In genomic region chr6:104218132-104218531, GRCh38 we compare ENCODE assay signal across 18 cellular contexts.
DNase-seq lines count a peak whose midpoint lies in the region; TF ChIP-seq lines count a peak whose summit lies in the region.
"Had no signal": no experiment of that assay in that cellular context is flagged by ENCODE, and none has a peak within 500 bp of the region (broad histone marks: within the 10 kb centered on the region; RNA-seq: fewer than 3 reads in every experiment).

No MANE protein-coding gene starts in this region.

- H3K4me2 ChIP-seq in SK-N-SH, result no peak overlapping the region
- H3K4me2 ChIP-seq in mammary epithelial cell (ENCODE audit: insufficient read depth, low read depth, low read length), result no peak overlapping the region
- H3K4me2 ChIP-seq: KMS-11 had no signal

- no peaks in the 10 kb centered on the region for H3K9me2 ChIP-seq in SK-N-SH

- H3K4me1 ChIP-seq in breast epithelium, result no peaks in the 10 kb centered on the region
- H3K4me1 ChIP-seq in SK-N-SH (ENCODE audit: control insufficient read depth in 1 of 2, insufficient read depth in 2 of 2, low read depth in 1 of 2, low read length in 1 of 2), result no peaks in the 10 kb centered on the region; a peak in 1 of 4 replicates
- no peaks in the 10 kb centered on the region for H3K4me1 ChIP-seq in mammary epithelial cell (ENCODE audit: insufficient read depth, low read length)
- H3K4me1 ChIP-seq: SJSA1 had no signal

- H3K4me1 Mint-ChIP-seq in MCF 10A (ENCODE audit: insufficient read depth, unreplicated experiment), result peaks cover 19% of the 10 kb centered on the region
- no peaks in the 10 kb centered on the region for H3K4me1 Mint-ChIP-seq in activated CD4-positive, alpha-beta T cell treated with anti-CD3 and anti-CD28 coated beads, Interleukin-2, amount 10 ng/mL, durations not matched to agents 24 days and 14 days
- H3K4me1 Mint-ChIP-seq: CD4-positive, alpha-beta memory T cell had no signal

- no peak for TF ChIP-seq RAD21 in SK-N-SH (IDR thresholded peaks at IDR 0.05; ENCODE audit: low read length)

- BruUV-seq in MCF 10A (replicated peaks; lab: Mats Ljungman, UMichigan) (no TSS peak), mammary epithelial cell (replicated peaks; lab: Mats Ljungman, UMichigan) (no TSS peak)

- H4K20me1 ChIP-seq in SK-N-SH (ENCODE audit: insufficient read depth) (no peaks in the 10 kb centered on the region), mammary epithelial cell (ENCODE audit: insufficient read depth, low read length) (no peaks in the 10 kb centered on the region)

- H3K9me3 Mint-ChIP-seq in MCF 10A (ENCODE audit: unreplicated experiment), result no peaks in the 10 kb centered on the region
- H3K9me3 Mint-ChIP-seq in activated CD4-positive, alpha-beta T cell treated with anti-CD3 and anti-CD28 coated beads, Interleukin-2, amount 10 ng/mL, durations not matched to agents 24 days and 14 days, result no peaks in the 10 kb centered on the region

- 5% methylated on average over 3 of the region's 3 CpGs for WGBS in SK-N-SH (ENCODE audit: low lambda C conversion rate)
- WGBS in mammary epithelial cell (ENCODE audit: low coverage, missing lambda C conversion rate), result 4% methylated on average over 3 of the region's 3 CpGs

- no peaks in the 10 kb centered on the region for H3K36me3 Mint-ChIP-seq in MCF 10A (ENCODE audit: insufficient read depth, unreplicated experiment)
- H3K36me3 Mint-ChIP-seq in activated CD4-positive, alpha-beta T cell treated with anti-CD3 and anti-CD28 coated beads, Interleukin-2, amount 10 ng/mL, durations not matched to agents 24 days and 14 days (ENCODE audit: low read depth), result no peaks in the 10 kb centered on the region
- H3K36me3 Mint-ChIP-seq: CD4-positive, alpha-beta memory T cell had no signal

- no peak for TF ChIP-seq POLR2A in breast epithelium (IDR thresholded peaks at IDR 0.05)

- H3K36me3 ChIP-seq in breast epithelium (no peaks in the 10 kb centered on the region), SK-N-SH (replicated peaks in 1 of 2; ENCODE audit: control insufficient read depth in 1 of 2, insufficient read depth in 2 of 2, low read length in 1 of 2) (no peaks in the 10 kb centered on the region), mammary epithelial cell (ENCODE audit: insufficient read depth, low read length) (no peaks in the 10 kb centered on the region)
- H3K36me3 ChIP-seq: SJSA1 had no signal

- no peaks in the 10 kb centered on the region for H3K27me3 Mint-ChIP-seq in MCF 10A (ENCODE audit: insufficient read depth, unreplicated experiment)
- H3K27me3 Mint-ChIP-seq in activated CD4-positive, alpha-beta T cell treated with anti-CD3 and anti-CD28 coated beads, Interleukin-2, amount 10 ng/mL, durations not matched to agents 24 days and 14 days, result no peaks in the 10 kb centered on the region
- H3K27me3 Mint-ChIP-seq: CD4-positive, alpha-beta memory T cell had no signal

- no peaks in the 10 kb centered on the region for H3K27me3 ChIP-seq in breast epithelium
- no peaks in the 10 kb centered on the region for H3K27me3 ChIP-seq in SK-N-SH (ENCODE audit: insufficient read depth)
- H3K27me3 ChIP-seq in mammary epithelial cell (ENCODE audit: insufficient read depth, low read length), result no peaks in the 10 kb centered on the region
- H3K27me3 ChIP-seq: SJSA1 had no signal

- in situ Hi-C loops in mammary epithelial cell (cut with MboI; ENCODE audit: low sequenced_read_pairs in 2 of 2), result no loop called here

- dilution Hi-C loops in mammary epithelial cell (cut with HindIII; ENCODE audit: low sequenced_read_pairs), result no loop called here

- intact Hi-C loops in MCF 10A (cut with micrococcal nuclease) (no loop called here), breast epithelium (cut with DNase I; ENCODE audit: low total_unique reads) (no loop called here), mammary epithelial cell (cut with micrococcal nuclease) (no loop called here)
- intact Hi-C loops in activated CD4-positive, alpha-beta T cell treated with anti-CD3 and anti-CD28 coated beads, Interleukin-2, amount 10 ng/mL, durations not matched to agents 24 days and 14 days (cut with micrococcal nuclease), result no loop called here

- H3K27ac Mint-ChIP-seq in MCF 10A (ENCODE audit: low read depth, unreplicated experiment), result peak overlapping the region; percentile 3
- H3K27ac Mint-ChIP-seq in activated CD4-positive, alpha-beta T cell treated with anti-CD3 and anti-CD28 coated beads, Interleukin-2, amount 10 ng/mL, durations not matched to agents 24 days and 14 days, result no peak overlapping the region
- H3K27ac Mint-ChIP-seq: CD4-positive, alpha-beta memory T cell had no signal

- TF ChIP-seq CTCF in MCF 10A (IDR thresholded peaks at IDR 0.05; ENCODE audit: unreplicated experiment), result no peak
- TF ChIP-seq CTCF in breast epithelium (IDR thresholded peaks at IDR 0.05), result no peak
- TF ChIP-seq CTCF in SK-N-SH (IDR thresholded peaks at IDR 0.05), result no peak
- no peak for TF ChIP-seq CTCF in mammary epithelial cell (conservative IDR thresholded peaks at IDR 0.05 in 1 of 2, IDR thresholded peaks at IDR 0.05 in 1 of 2; ENCODE audit: extremely low read depth in 1 of 2, insufficient read depth in 1 of 2, low read depth in 1 of 2, low read length in 2 of 2)

- POLR2A ChIA-PET in MCF 10A (lab: Yijun Ruan, JAX), result no interaction called here
- POLR2A ChIA-PET in SK-N-SH (lab: Yijun Ruan, JAX), result no interaction called here

- CTCF ChIA-PET in MCF 10A (lab: Yijun Ruan, JAX), result no interaction called here
- CTCF ChIA-PET in SK-N-SH (lab: Yijun Ruan, JAX), result no interaction called here
- CTCF ChIA-PET in mammary epithelial cell (lab: Charles Lee; ENCODE audit: low non-redundant PET), result no interaction called here

- no peak overlapping the region for H3K4me3 Mint-ChIP-seq in MCF 10A (ENCODE audit: unreplicated experiment)
- H3K4me3 Mint-ChIP-seq in activated CD4-positive, alpha-beta T cell treated with anti-CD3 and anti-CD28 coated beads, Interleukin-2, amount 10 ng/mL, durations not matched to agents 24 days and 14 days, result no peak overlapping the region
- H3K4me3 Mint-ChIP-seq: CD4-positive, alpha-beta memory T cell had no signal

- H3K9me3 ChIP-seq in breast epithelium, result no peaks in the 10 kb centered on the region
- no peaks in the 10 kb centered on the region; the same call in 1 of the 2 replicates for H3K9me3 ChIP-seq in SK-N-SH
- H3K9me3 ChIP-seq in mammary epithelial cell (replicated peaks; ENCODE audit: insufficient read depth, low read length), result no peaks in the 10 kb centered on the region
- H3K9me3 ChIP-seq: SJSA1 had no signal

- H3K79me2 ChIP-seq in SK-N-SH (ENCODE audit: insufficient read depth) (no peaks in the 10 kb centered on the region), mammary epithelial cell (ENCODE audit: insufficient read depth, low read length) (no peaks in the 10 kb centered on the region)

- no peak for TF ChIP-seq EP300 in SK-N-SH (IDR thresholded peaks at IDR 0.05; ENCODE audit: borderline replicate concordance in 1 of 2, low read depth in 1 of 2, low read length in 1 of 2)

- H2AFZ ChIP-seq in SK-N-SH (ENCODE audit: low read depth), result no peak overlapping the region
- H2AFZ ChIP-seq in mammary epithelial cell (ENCODE audit: low read depth, low read length), result no peak overlapping the region

- peaks cover 5% of the 10 kb centered on the region for H3F3A ChIP-seq in SK-N-SH (replicated peaks; ENCODE audit: insufficient read depth)

- H3K27ac ChIP-seq in breast epithelium (no peak overlapping the region), SK-N-SH (ENCODE audit: low read depth in 2 of 2, low read length in 1 of 2) (no peak overlapping the region), mammary epithelial cell (ENCODE audit: insufficient read depth, low read depth, low read length) (no peak overlapping the region)
- H3K27ac ChIP-seq: 22Rv1, KMS-11, SJSA1 had no signal

- H3K4me3 ChIP-seq in breast epithelium (no peak overlapping the region), SK-N-SH (ENCODE audit: low read depth in 2 of 2, low read length in 1 of 2) (no peak overlapping the region), mammary epithelial cell (replicated peaks in 1 of 3; ENCODE audit: insufficient read depth in 1 of 3, low read depth in 2 of 3, low read length in 3 of 3) (no peak overlapping the region)
- H3K4me3 ChIP-seq: SJSA1 had no signal

- H3K9ac ChIP-seq in SK-N-SH (no peak overlapping the region), mammary epithelial cell (ENCODE audit: insufficient read depth, low read length) (no peak overlapping the region)
- H3K9ac ChIP-seq: KMS-11 had no signal

- DNase-seq in MCF 10A (ENCODE audit: unreplicated experiment) (peak; percentile 2), breast epithelium (ENCODE audit: low spot score in 2 of 2) (no peak), SK-N-SH (no peak), mammary epithelial cell (peak; percentile 1), stromal cell of bone marrow (ENCODE audit: low read depth) (peak; percentile 6), NCI-H345 treated with DMSO at 0.1 percent for 48 hours (lab: John Stamatoyannopoulos, UW; ENCODE audit: unreplicated experiment) (no peak)
- DNase-seq in activated CD4-positive, alpha-beta T cell treated with anti-CD3 and anti-CD28 coated beads, Interleukin-2, amount 10 ng/mL, durations not matched to agents 24 days and 14 days, result no peak
- no peak for DNase-seq in stimulated activated naive CD4-positive, alpha-beta T cell (lab: John Stamatoyannopoulos, UW)
- DNase-seq: Calu3; CD4-positive, alpha-beta memory T cell; GOT3; NCI-H1417; NCI-H2029; NCI-H2171; NCI-H82 had no signal

TF ChIP-seq in SK-N-SH, 30 proteins besides CTCF, POLR2A, EP300 and RAD21 (continues in another document):
- TF ChIP-seq REST (IDR thresholded peaks at IDR 0.05; ENCODE audit: low read depth, low read length) (no peak), YY1 (IDR thresholded peaks at IDR 0.05; ENCODE audit: low read depth) (no peak)

Comparison
In these comparisons a context has a peak if more than half of its experiments do, and no peak if none do; other contexts are left out.
1. DNase-seq: peak in MCF 10A (single experiment), mammary epithelial cell (single experiment) and stromal cell of bone marrow (single experiment); none in breast epithelium (0 of 2), SK-N-SH (single experiment), activated CD4-positive, alpha-beta T cell treated with anti-CD3 and anti-CD28 coated beads, Interleukin-2, amount 10 ng/mL, durations not matched to agents 24 days and 14 days (single experiment), NCI-H345 treated with DMSO at 0.1 percent for 48 hours (single experiment) and stimulated activated naive CD4-positive, alpha-beta T cell (0 of 6).